In the genomic region with DNA sequence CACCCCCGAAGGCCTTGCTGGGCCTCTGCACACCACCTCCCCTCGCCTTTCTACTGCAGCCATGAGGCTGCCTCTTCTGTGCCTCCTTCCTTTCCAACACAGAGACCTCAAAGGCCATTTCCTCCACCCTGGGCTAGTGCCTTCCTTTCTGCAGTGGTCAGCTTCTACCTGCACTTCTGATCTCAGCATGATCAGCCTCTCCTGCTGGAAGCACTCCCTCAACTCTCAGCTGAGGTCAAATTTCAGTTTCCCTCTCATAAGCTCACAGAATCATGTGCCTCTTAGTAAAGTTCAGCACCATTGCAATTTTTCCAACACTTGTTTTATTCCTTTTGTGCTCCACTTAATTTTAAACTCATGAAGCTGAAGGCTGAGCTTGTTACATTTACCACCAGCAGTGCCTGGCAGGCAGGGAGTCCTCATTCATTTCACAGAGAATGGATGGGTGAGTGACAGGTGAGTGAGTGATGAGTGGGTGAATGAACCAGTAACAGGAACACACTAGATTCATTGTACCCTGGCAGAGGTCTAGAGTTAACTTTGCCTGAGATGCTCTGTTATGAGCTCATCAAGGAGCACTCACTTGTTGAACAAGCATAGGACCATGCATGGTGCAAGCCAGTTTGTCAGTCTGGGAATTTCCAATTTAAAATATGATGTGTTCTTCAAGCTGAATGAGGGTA, we compare ENCODE assay signal across 15 cellular contexts.
DNase-seq lines count a peak whose midpoint lies in the region; ATAC-seq, FAIRE-seq and TF ChIP-seq lines count a peak whose summit lies in the region.
"Had no signal": no experiment of that assay in that cellular context is flagged by ENCODE, and none has a peak within 500 bp of the region (broad histone marks: within the 10 kb centered on the region; RNA-seq: fewer than 3 reads in every experiment).

No MANE protein-coding gene starts in this region.

- POLR2A ChIA-PET in H1 (lab: Charles Lee; ENCODE audit: partially characterized antibody) = interaction anchor here (1.1 kb wide), 1 partner anchor 16 kb away, joined by 3 read pairs; no protein-coding TSS in a partner anchor

- H3K27me3 ChIP-seq in H1 (replicated peaks in 1 of 4; ENCODE audit: control insufficient read depth in 3 of 4, extremely low read depth in 1 of 4, insufficient read depth in 3 of 4, low read length in 3 of 4) = no peaks in the 10 kb centered on the region
- H3K27me3 ChIP-seq: neural progenitor cell, SJCRH30 had no signal

- no peak overlapping the region for H3K14ac ChIP-seq in H1 (ENCODE audit: insufficient read length)

- H3K27ac ChIP-seq in H1 (ENCODE audit: low read depth, low read length) = no peak overlapping the region
- H3K27ac ChIP-seq: neural progenitor cell, SJCRH30 had no signal

- H2AFZ ChIP-seq in H1 (ENCODE audit: low read length) = 0 out of 2 replicates have a peak overlapping the region, but pooled peaks have one; percentile 17
- H2AFZ ChIP-seq: neural progenitor cell had no signal

- H3K23ac ChIP-seq in H1 (ENCODE audit: insufficient read length) = no peak overlapping the region

- H3K23me2 ChIP-seq in H1 (ENCODE audit: low read depth, low read length) = no peaks in the 10 kb centered on the region

- H3K36me3 Mint-ChIP-seq in activated naive CD4-positive, alpha-beta T cell treated with anti-CD3 and anti-CD28 coated beads, Interleukin-2, amount 50 U/mL, for 24 hours = no peaks in the 10 kb centered on the region
- H3K36me3 Mint-ChIP-seq in stimulated activated memory B cell treated with anti-CD40 and anti-IgM and Interleukin-4, amounts not matched to agents 10 μg/mL and 1 μg/mL and 100 μg/mL, for 72 hours = no peaks in the 10 kb centered on the region
- H3K36me3 Mint-ChIP-seq: activated CD8-positive, alpha-beta memory T cell treated with anti-CD3 and anti-CD28 coated beads, Interleukin-2, amount 10 ng/mL, durations not matched to agents 7 days and 5 days; neural progenitor cell had no signal

- no peaks in the 10 kb centered on the region for H4K20me1 ChIP-seq in H1 (replicated peaks in 1 of 2; ENCODE audit: control insufficient read depth in 1 of 2, insufficient read depth in 2 of 2, low read length in 2 of 2)

- H3K27me3 Mint-ChIP-seq in activated naive CD4-positive, alpha-beta T cell treated with anti-CD3 and anti-CD28 coated beads, Interleukin-2, amount 50 U/mL, for 24 hours = peaks cover 1% of the 10 kb centered on the region
- H3K27me3 Mint-ChIP-seq in stimulated activated memory B cell treated with anti-CD40 and anti-IgM and Interleukin-4, amounts not matched to agents 10 μg/mL and 1 μg/mL and 100 μg/mL, for 72 hours = peaks cover 32% of the 10 kb centered on the region
- H3K27me3 Mint-ChIP-seq: activated CD8-positive, alpha-beta memory T cell treated with anti-CD3 and anti-CD28 coated beads, Interleukin-2, amount 10 ng/mL, durations not matched to agents 7 days and 5 days had no signal

- CTCF ChIA-PET in H1 (lab: Charles Lee; ENCODE audit: partially characterized antibody) = interaction anchor here (0.6 to 12.3 kb wide), 14 partner anchors 9 to 206 kb away, joined by 3 to 337 read pairs (median 4); no protein-coding TSS in a partner anchor

- H4K8ac ChIP-seq in H1 (ENCODE audit: extremely low read depth, insufficient read depth, low read length) = no peak overlapping the region

- no peak for DNase-seq in activated naive CD4-positive, alpha-beta T cell treated with anti-CD3 and anti-CD28 coated beads, Interleukin-2, amount 50 U/mL, for 16 hours
- peak; percentile 24 for DNase-seq in NCI-H69 (lab: John Stamatoyannopoulos, UW)
- DNase-seq in H1 (ENCODE audit: low read depth in 1 of 2, low spot score in 2 of 2) = no peak
- no peak for DNase-seq in SKM-1 treated with dmso at 0.1 percent for 144 hours (lab: John Stamatoyannopoulos, UW; ENCODE audit: unreplicated experiment)
- DNase-seq in left cardiac atrium = no peak
- DNase-seq in stimulated activated CD8-positive, alpha-beta memory T cell treated with anti-CD3 and anti-CD28 coated beads, Interleukin-4, amount 100 ng/mL, for 48 hours = no peak
- DNase-seq: ACHN; activated CD8-positive, alpha-beta memory T cell treated with anti-CD3 and anti-CD28 coated beads, Interleukin-2, amount 10 ng/mL, durations not matched to agents 7 days and 5 days; NCI-H1930; SJCRH30; stimulated activated naive CD4-positive, alpha-beta T cell; trophoblast cell had no signal

- peaks cover 0 to 5% (median 0%) of the 10 kb centered on the region in 4 experiments; a peak in 2 of 7 replicates for H3K4me1 ChIP-seq in H1 (replicated peaks in 1 of 4; ENCODE audit: control insufficient read depth in 3 of 4, insufficient read depth in 4 of 4, low read length in 3 of 4)

- no peak overlapping the region for H3K18ac ChIP-seq in H1 (ENCODE audit: extremely low read depth, low read length)

- H3K4ac ChIP-seq in H1 (replicated peaks; ENCODE audit: insufficient read length, low read depth, low read length) = no peak overlapping the region

- TF ChIP-seq POLR2A in H1 (IDR thresholded peaks at IDR 0.05; ENCODE audit: control extremely low read depth in 1 of 2, low read depth in 2 of 2, low read length in 2 of 2) = no peak

- H3K56ac ChIP-seq in H1 (replicated peaks; ENCODE audit: insufficient read length, low read depth, low read length) = no peak overlapping the region

- no peak overlapping the region for H3K4me2 ChIP-seq in H1 (ENCODE audit: insufficient read depth in 1 of 2, low read depth in 2 of 2, low read length in 2 of 2)
- H3K4me2 ChIP-seq: neural progenitor cell had no signal

- H3K9me3 Mint-ChIP-seq in activated naive CD4-positive, alpha-beta T cell treated with anti-CD3 and anti-CD28 coated beads, Interleukin-2, amount 50 U/mL, for 24 hours = no peaks in the 10 kb centered on the region
- no peaks in the 10 kb centered on the region for H3K9me3 Mint-ChIP-seq in stimulated activated memory B cell treated with anti-CD40 and anti-IgM and Interleukin-4, amounts not matched to agents 10 μg/mL and 1 μg/mL and 100 μg/mL, for 72 hours
- H3K9me3 Mint-ChIP-seq: neural progenitor cell had no signal

- FAIRE-seq in H1 (lab: Jason Lieb, UNC) = no peak

- H2BK15ac ChIP-seq in H1 (ENCODE audit: low read length) = no peak overlapping the region

- peak overlapping the region; percentile 11; the same call in 1 of the 2 replicates for H2BK12ac ChIP-seq in H1 (ENCODE audit: low read depth, low read length)

- H3K4me3 ChIP-seq in H1 (ENCODE audit: extremely low read depth in 1 of 4, insufficient read depth in 2 of 4, low read depth in 3 of 4, low read length in 4 of 4) = no peak overlapping the region
- H3K4me3 ChIP-seq: neural progenitor cell, SJCRH30 had no signal

- TF ChIP-seq EP300 in H1 (IDR thresholded peaks at IDR 0.05; ENCODE audit: borderline replicate concordance in 1 of 2, low read depth in 2 of 2, low read length in 2 of 2) = no peak

- no peak overlapping the region for H4K91ac ChIP-seq in H1 (replicated peaks; ENCODE audit: insufficient read length, low read length)

- TF ChIP-seq CTCF in H1 (IDR thresholded peaks at IDR 0.05; ENCODE audit: control extremely low read depth in 1 of 3, insufficient read depth in 1 of 3, low read depth in 1 of 3, low read length in 3 of 3) = no peak

- no peak overlapping the region for H2BK20ac ChIP-seq in H1 (ENCODE audit: low read length)

- no peak overlapping the region for H2BK5ac ChIP-seq in H1 (ENCODE audit: low read depth, low read length)

- H3K4me1 Mint-ChIP-seq in activated naive CD4-positive, alpha-beta T cell treated with anti-CD3 and anti-CD28 coated beads, Interleukin-2, amount 50 U/mL, for 24 hours = peaks cover 27% of the 10 kb centered on the region
- H3K4me1 Mint-ChIP-seq in stimulated activated memory B cell treated with anti-CD40 and anti-IgM and Interleukin-4, amounts not matched to agents 10 μg/mL and 1 μg/mL and 100 μg/mL, for 72 hours = peaks cover 6% of the 10 kb centered on the region

- no peak overlapping the region for H3K9ac ChIP-seq in H1 (replicated peaks in 1 of 4; ENCODE audit: extremely low read depth in 1 of 4, low read depth in 3 of 4, low read length in 3 of 4)
- H3K9ac ChIP-seq: neural progenitor cell had no signal

- H2BK120ac ChIP-seq in H1 (replicated peaks; ENCODE audit: low read depth, low read length) = no peak overlapping the region

- TF ChIP-seq RAD21 in H1 (IDR thresholded peaks at IDR 0.05 in 1 of 2, conservative IDR thresholded peaks at IDR 0.05 in 1 of 2; ENCODE audit: low read depth in 2 of 2, low read length in 2 of 2) = no peak

- no peaks in the 10 kb centered on the region for H3K9me3 ChIP-seq in H1 (ENCODE audit: insufficient read depth in 2 of 2, low read depth in 1 of 2, low read length in 1 of 2)
- H3K9me3 ChIP-seq: SJCRH30 had no signal

- H2AK5ac ChIP-seq in H1 (ENCODE audit: low read depth, low read length) = no peak overlapping the region

- H3K36me3 ChIP-seq in H1 (ENCODE audit: control insufficient read depth in 2 of 4, insufficient read depth in 4 of 4, low read length in 3 of 4) = no peaks in the 10 kb centered on the region
- H3K36me3 ChIP-seq: neural progenitor cell, SJCRH30 had no signal

- H3K79me2 ChIP-seq in H1 (ENCODE audit: control insufficient read depth in 1 of 2, insufficient read depth in 2 of 2, low read length in 2 of 2) = no peaks in the 10 kb centered on the region

- H3K79me1 ChIP-seq in H1 (ENCODE audit: low read depth, low read length) = no peaks in the 10 kb centered on the region

- no peak overlapping the region for H4K5ac ChIP-seq in H1 (ENCODE audit: insufficient read length, low read depth, low read length)

- peak overlapping the region; percentile 59 for H3K27ac Mint-ChIP-seq in activated naive CD4-positive, alpha-beta T cell treated with anti-CD3 and anti-CD28 coated beads, Interleukin-2, amount 50 U/mL, for 24 hours
- H3K27ac Mint-ChIP-seq in stimulated activated memory B cell treated with anti-CD40 and anti-IgM and Interleukin-4, amounts not matched to agents 10 μg/mL and 1 μg/mL and 100 μg/mL, for 72 hours = no peak overlapping the region
- H3K27ac Mint-ChIP-seq: activated CD8-positive, alpha-beta memory T cell treated with anti-CD3 and anti-CD28 coated beads, Interleukin-2, amount 10 ng/mL, durations not matched to agents 7 days and 5 days; neural progenitor cell had no signal

- WGBS in H1 (ENCODE audit: extremely low coverage in 1 of 2, insufficient coverage in 1 of 2, insufficient read length in 1 of 2, insufficient replicate concordance in 2 of 2, low coverage in 1 of 2, low lambda C conversion rate in 2 of 2, missing lambda C conversion rate in 1 of 2), 2 experiments = 100% methylated on average over 2 of the region's 2 CpGs; no CpG with 5 or more reads in 1 of the 2 experiments

- intact Hi-C loops in left cardiac atrium (cut with DNase I) = no loop called here

- H3K4me3 Mint-ChIP-seq in activated naive CD4-positive, alpha-beta T cell treated with anti-CD3 and anti-CD28 coated beads, Interleukin-2, amount 50 U/mL, for 24 hours = peak overlapping the region; percentile 61
- H3K4me3 Mint-ChIP-seq in stimulated activated memory B cell treated with anti-CD40 and anti-IgM and Interleukin-4, amounts not matched to agents 10 μg/mL and 1 μg/mL and 100 μg/mL, for 72 hours = no peak overlapping the region
- H3K4me3 Mint-ChIP-seq: activated CD8-positive, alpha-beta memory T cell treated with anti-CD3 and anti-CD28 coated beads, Interleukin-2, amount 10 ng/mL, durations not matched to agents 7 days and 5 days; neural progenitor cell had no signal

- ATAC-seq in stimulated activated memory B cell treated with anti-CD40 and anti-IgM and Interleukin-4, amounts not matched to agents 10 μg/mL and 1 μg/mL and 100 μg/mL, for 72 hours = peak; percentile 13
- no peak for ATAC-seq in left cardiac atrium
- ATAC-seq: activated CD8-positive, alpha-beta memory T cell treated with anti-CD3 and anti-CD28 coated beads, Interleukin-2, amount 10 ng/mL, durations not matched to agents 7 days and 5 days had no signal
